Comparison of ENCODE assay signal across 21 cellular contexts in genomic region chr19:35108730-35109129, GRCh38. TPM values are rescaled to one million over a fixed set of nuclear protein-coding genes. Genes with fewer than 3 reads are reported as not detected.
DNase-seq lines count a peak whose midpoint lies in the region; ATAC-seq and TF ChIP-seq lines count a peak whose summit lies in the region.
"Had no signal": no experiment of that assay in that cellular context is flagged by ENCODE, and none has a peak within 500 bp of the region (broad histone marks: within the 10 kb centered on the region; RNA-seq: fewer than 3 reads in every experiment).

No MANE protein-coding gene starts in this region.

- no peak for TF ChIP-seq EP300 in suprapubic skin (IDR thresholded peaks at IDR 0.05)

- peaks cover 34% of the 10 kb centered on the region for H3K4me1 Mint-ChIP-seq in dendritic cell treated with granulocyte-macrophage colony-stimulating factor and Interleukin-4, amounts not matched to agents 40 ng/mL and 50 ng/mL, for 4 days (ENCODE audit: low read depth)

- H3K4me3 ChIP-seq in WERI-Rb-1 (ENCODE audit: low read depth, low read length) (no peak overlapping the region), mucosa of stomach (ENCODE audit: low read length) (no peak overlapping the region), suprapubic skin (no peak overlapping the region)

- H3K27me3 Mint-ChIP-seq in dendritic cell treated with granulocyte-macrophage colony-stimulating factor and Interleukin-4, amounts not matched to agents 40 ng/mL and 50 ng/mL, for 4 days: peaks cover 18% of the 10 kb centered on the region

- H3K4me1 ChIP-seq in mucosa of stomach (ENCODE audit: control insufficient read depth, insufficient read depth, low read length): peaks cover 42% of the 10 kb centered on the region
- H3K4me1 ChIP-seq in suprapubic skin: peaks cover 45% of the 10 kb centered on the region

- no peaks in the 10 kb centered on the region for H3K36me3 Mint-ChIP-seq in dendritic cell treated with granulocyte-macrophage colony-stimulating factor and Interleukin-4, amounts not matched to agents 40 ng/mL and 50 ng/mL, for 4 days (ENCODE audit: low read depth)

- H3K9me3 ChIP-seq in WERI-Rb-1 (ENCODE audit: severe bottlenecking): peaks cover 4% of the 10 kb centered on the region
- H3K9me3 ChIP-seq in mucosa of stomach (ENCODE audit: control insufficient read depth, low read length): no peaks in the 10 kb centered on the region
- H3K9me3 ChIP-seq in suprapubic skin: no peaks in the 10 kb centered on the region

- H3K27ac ChIP-seq in WERI-Rb-1 (peak overlapping the region; percentile 67), suprapubic skin (peak overlapping the region; percentile 70)

- DNase-seq in WERI-Rb-1: peak; percentile 63
- no peak for DNase-seq in suprapubic skin (ENCODE audit: low spot score in 2 of 2)
- DNase-seq in effector CD4-positive, alpha-beta T cell: no peak
- no peak for DNase-seq in effector CD8-positive, alpha-beta T cell (lab: John Stamatoyannopoulos, UW)
- DNase-seq: DMS79, HCEC 1CT, IMR-90, Kasumi-1, MV-4-11, NCI-H1436, NCI-H2081 treated with DMSO at 0.1 percent for 48 hours, NCI-H226, NCI-H526 had no signal

- H3K4me3 Mint-ChIP-seq in dendritic cell treated with granulocyte-macrophage colony-stimulating factor and Interleukin-4, amounts not matched to agents 40 ng/mL and 50 ng/mL, for 4 days: no peak overlapping the region

- H3K9me3 Mint-ChIP-seq in dendritic cell treated with granulocyte-macrophage colony-stimulating factor and Interleukin-4, amounts not matched to agents 40 ng/mL and 50 ng/mL, for 4 days: no peaks in the 10 kb centered on the region

- ATAC-seq in GM21526 (IDR thresholded peaks at IDR 0.05; ENCODE audit: low FRiP score, unreplicated experiment) (no peak), GM21825 (IDR thresholded peaks at IDR 0.05; ENCODE audit: unreplicated experiment) (no peak)

- TF ChIP-seq POLR2A in suprapubic skin (IDR thresholded peaks at IDR 0.05): no peak

- intact Hi-C loops in dendritic cell treated with granulocyte-macrophage colony-stimulating factor and Interleukin-4, amounts not matched to agents 40 ng/mL and 50 ng/mL, for 4 days (cut with micrococcal nuclease): no loop called here

- peak overlapping the region; percentile 25 for H3K9ac ChIP-seq in mucosa of stomach (ENCODE audit: low read length)

- peak overlapping the region; percentile 3 for H3K27ac Mint-ChIP-seq in dendritic cell treated with granulocyte-macrophage colony-stimulating factor and Interleukin-4, amounts not matched to agents 40 ng/mL and 50 ng/mL, for 4 days

- no peaks in the 10 kb centered on the region for H3K27me3 ChIP-seq in WERI-Rb-1 (ENCODE audit: insufficient read depth, low read depth, severe bottlenecking)
- no peaks in the 10 kb centered on the region for H3K27me3 ChIP-seq in mucosa of stomach (ENCODE audit: control insufficient read depth, insufficient read depth, low read length)
- no peaks in the 10 kb centered on the region for H3K27me3 ChIP-seq in suprapubic skin

- WGBS in suprapubic skin: 80% methylated on average over 11 of the region's 11 CpGs

- no peaks in the 10 kb centered on the region for H3K36me3 ChIP-seq in WERI-Rb-1
- no peaks in the 10 kb centered on the region for H3K36me3 ChIP-seq in mucosa of stomach (ENCODE audit: control insufficient read depth, insufficient read depth, low read length)
- H3K36me3 ChIP-seq in suprapubic skin: no peaks in the 10 kb centered on the region

- TF ChIP-seq CTCF in WERI-Rb-1 (IDR thresholded peaks at IDR 0.05; ENCODE audit: low read depth, low read length) (no peak), suprapubic skin (IDR thresholded peaks at IDR 0.05) (no peak)

RNA-seq across cellular contexts. Expression of gene FXYD3, which starts 6.9 kb away (rescaled TPM):
- total RNA-seq in suprapubic skin: 100 to 1,000 TPM; 383 to 765 (median 575) TPM
- total RNA-seq: A673, G401, IMR-90 had no signal

RNA-seq across cellular contexts. Expression of gene LGI4, which starts 26.1 kb away (rescaled TPM):
- total RNA-seq in suprapubic skin: 10 to 100 TPM in 1 of 4 donors, 1 to 10 TPM in 3; 4.3 to 11.8 (median 7.8) TPM
- total RNA-seq: A673, HT-29, IMR-90 had no signal

RNA-seq across cellular contexts. Expression of gene FXYD1, which starts 29.9 kb away (rescaled TPM):
- total RNA-seq in suprapubic skin: 10 to 100 TPM in 1 of 4 donors, 1 to 10 TPM in 3; 2.0 to 10.9 (median 6.7) TPM
- total RNA-seq: A673, G401, HT-29, RPMI7951 had no signal

RNA-seq across cellular contexts. Expression of gene FXYD7, which starts 34.3 kb away (rescaled TPM):
- total RNA-seq in suprapubic skin: 1 to 10 TPM in 1 of 4 donors, not detected in 3; 2.2 TPM
- total RNA-seq: G401, HT-29, IMR-90, RPMI7951 had no signal

RNA-seq across cellular contexts. Expression of gene FXYD5, which starts 45.8 kb away (rescaled TPM):
- total RNA-seq in suprapubic skin: 10 to 100 TPM; 29.8 to 64.8 (median 37.7) TPM
- total RNA-seq: G401 had no signal
